ENCODE assay signal across 8 cellular contexts in the genomic region with DNA sequence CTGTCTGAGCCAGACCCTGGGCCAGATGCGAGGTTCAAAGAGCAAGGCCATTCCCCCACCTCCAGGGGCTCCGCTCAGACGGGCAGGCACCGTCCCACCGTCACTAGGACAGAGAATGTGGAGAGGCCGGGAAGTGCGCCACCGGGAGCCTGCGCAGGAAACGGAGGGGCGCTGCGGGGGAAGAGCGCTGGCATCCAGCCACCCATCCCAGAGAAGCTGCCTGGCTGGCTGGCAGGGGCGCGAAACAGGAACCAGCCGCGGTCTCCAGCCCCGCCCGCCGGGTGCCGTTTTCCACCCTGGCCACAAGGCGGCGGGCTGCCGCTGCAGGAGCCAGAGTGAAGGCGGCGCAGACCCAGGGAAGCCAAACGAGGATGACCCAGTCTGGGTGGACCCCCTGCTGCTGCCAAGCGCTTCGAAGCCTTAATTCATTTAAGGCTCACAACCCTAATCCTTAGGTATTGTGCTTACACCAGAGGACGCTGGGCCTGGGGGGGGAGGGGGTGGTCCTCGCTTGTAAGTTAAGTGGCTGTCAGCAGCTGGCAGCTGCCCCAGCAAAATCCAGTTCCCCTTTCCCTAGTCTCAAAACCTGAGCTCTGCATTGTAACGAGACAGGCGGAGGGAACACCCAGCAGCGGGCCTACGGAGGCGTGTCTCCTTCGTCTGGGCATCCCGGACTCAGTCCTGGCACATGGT.
DNase-seq lines count a peak whose midpoint lies in the region; ATAC-seq, FAIRE-seq and TF ChIP-seq lines count a peak whose summit lies in the region.
"Not testable (repeated sequence)": the region's sequence is repeated elsewhere in the genome, so short reads cannot be mapped to it uniquely, and the experiment has no call there.

No MANE protein-coding gene starts in this region.

- peak; percentile 55 to 85 (median 68) for DNase-seq in CD8-positive, alpha-beta T cell
- peak; percentile 90 for DNase-seq in activated CD8-positive, alpha-beta memory T cell treated with anti-CD3 and anti-CD28 coated beads, Interleukin-2, amount 50 U/mL, for 48 hours
- DNase-seq in H1 (ENCODE audit: low read depth in 1 of 2, low spot score in 2 of 2) (peak; percentile 58 to 92), mesenchymal stem cell (peak; percentile 75)
- DNase-seq in stimulated activated CD4-positive, alpha-beta T cell treated with anti-CD3 and anti-CD28 coated beads, Interleukin-4, amount 100 ng/mL, for 48 hours (ENCODE audit: low read depth in 2 of 2) = peak; percentile 63

- peaks cover 19% of the 10 kb centered on the region for H3K4me1 Mint-ChIP-seq in CD8-positive, alpha-beta T cell (ENCODE audit: low read depth)

- not testable (repeated sequence) for H2BK12ac ChIP-seq in H1 (ENCODE audit: low read depth, low read length)
- peak overlapping the region; percentile 59 to 61 for H2BK12ac ChIP-seq in mesenchymal stem cell (ENCODE audit: low read length in 2 of 2)

- not testable (repeated sequence) for H3K79me1 ChIP-seq in H1 (ENCODE audit: low read depth, low read length); mesenchymal stem cell (replicated peaks; ENCODE audit: low read length, poor library complexity, severe bottlenecking)

- not testable (repeated sequence) for H2BK15ac ChIP-seq in H1 (ENCODE audit: low read length); mesenchymal stem cell (ENCODE audit: low read depth, poor library complexity, severe bottlenecking)

- H3K36me3 ChIP-seq in CD8-positive, alpha-beta T cell (ENCODE audit: insufficient read depth, low read length); OCI-LY1 (ENCODE audit: insufficient read depth, low read length); H1 (ENCODE audit: control insufficient read depth in 2 of 4, insufficient read depth in 4 of 4, low read length in 3 of 4); mesenchymal stem cell (ENCODE audit: control insufficient read depth in 1 of 2, insufficient read depth in 2 of 2, low read depth in 1 of 2, low read length in 2 of 2): not testable (repeated sequence)

- POLR2A ChIA-PET in CD8-positive, alpha-beta T cell (lab: Charles Lee) = not testable (repeated sequence)
- POLR2A ChIA-PET in H1 (lab: Charles Lee; ENCODE audit: partially characterized antibody) = interaction anchor here (2.5 kb wide), 1 partner anchor 272 kb away, joined by 10 read pairs; the partner anchor contains the start of gene DDX5

- H3K56ac ChIP-seq in H1 (replicated peaks; ENCODE audit: insufficient read length, low read depth, low read length) = not testable (repeated sequence)

- peaks cover 14% of the 10 kb centered on the region; the same call in 1 of the 2 replicates for H3K23me2 ChIP-seq in H1 (ENCODE audit: low read depth, low read length)

- FAIRE-seq in H1 (lab: Jason Lieb, UNC) = peak; percentile 87

- H3K79me2 ChIP-seq in OCI-LY1 (ENCODE audit: insufficient read depth, low read length); H1 (ENCODE audit: control insufficient read depth in 1 of 2, insufficient read depth in 2 of 2, low read length in 2 of 2): not testable (repeated sequence)

- WGBS in H1 (ENCODE audit: extremely low coverage in 1 of 2, insufficient coverage in 1 of 2, insufficient read length in 1 of 2, insufficient replicate concordance in 2 of 2, low coverage in 1 of 2, low lambda C conversion rate in 2 of 2, missing lambda C conversion rate in 1 of 2), 2 experiments = 2% methylated on average over 36 of the region's 38 CpGs; no CpG with 5 or more reads in 1 of the 2 experiments
- WGBS in mesenchymal stem cell = 6% methylated on average over 35 of the region's 38 CpGs

- peak overlapping the region; percentile 63 for H3K4me3 Mint-ChIP-seq in CD8-positive, alpha-beta T cell

- not testable (repeated sequence) for H2AFZ ChIP-seq in OCI-LY1 (ENCODE audit: low read length); H1 (ENCODE audit: low read length); mesenchymal stem cell (ENCODE audit: low read depth, low read length)

- peak; percentile 62 for ATAC-seq in CD8-positive, alpha-beta T cell
- peak; percentile 57 for ATAC-seq in GM21423 (IDR thresholded peaks at IDR 0.05; ENCODE audit: unreplicated experiment)

- H4K91ac ChIP-seq in H1 (replicated peaks; ENCODE audit: insufficient read length, low read length); mesenchymal stem cell (ENCODE audit: low read length): not testable (repeated sequence)

- not testable (repeated sequence) for H4K5ac ChIP-seq in H1 (ENCODE audit: insufficient read length, low read depth, low read length)

- not testable (repeated sequence) for TF ChIP-seq POLR2A in H1 (IDR thresholded peaks at IDR 0.05; ENCODE audit: control extremely low read depth in 1 of 2, low read depth in 2 of 2, low read length in 2 of 2)

- H3K27ac ChIP-seq in CD8-positive, alpha-beta T cell (ENCODE audit: low read depth, low read length); OCI-LY1 (ENCODE audit: low read depth, low read length, poor library complexity, severe bottlenecking); H1 (ENCODE audit: low read depth, low read length); mesenchymal stem cell (ENCODE audit: low read length, poor library complexity, severe bottlenecking): not testable (repeated sequence)

- H3K27me3 Mint-ChIP-seq in CD8-positive, alpha-beta T cell (ENCODE audit: low read depth) = not testable (repeated sequence)

- not testable (repeated sequence) for H3K9me2 ChIP-seq in OCI-LY1 (ENCODE audit: low read depth, low read length)

- CTCF ChIA-PET in CD8-positive, alpha-beta T cell (lab: Charles Lee) = interaction anchor here (0.6 to 2.1 kb wide), 8 partner anchors 10 to 406 kb away, joined by 3 to 5 read pairs (median 3); no protein-coding TSS in a partner anchor
- CTCF ChIA-PET in H1 (lab: Charles Lee; ENCODE audit: partially characterized antibody) = interaction anchor here (0.6 to 6.2 kb wide), 17 partner anchors 9 to 825 kb away, joined by 3 to 28 read pairs (median 3); partner anchors contain the start of gene LRRC37A3

- not testable (repeated sequence) for H3K27me3 ChIP-seq in CD8-positive, alpha-beta T cell (ENCODE audit: insufficient read depth, low read length); OCI-LY1 (ENCODE audit: insufficient read depth, low read length)
- H3K27me3 ChIP-seq in H1 (replicated peaks in 1 of 4; ENCODE audit: control insufficient read depth in 3 of 4, extremely low read depth in 1 of 4, insufficient read depth in 3 of 4, low read length in 3 of 4) = peaks cover 30 to 67% (median 61%) of the 10 kb centered on the region in 4 experiments
- peaks cover 6 to 30% of the 10 kb centered on the region in 2 experiments for H3K27me3 ChIP-seq in mesenchymal stem cell (ENCODE audit: control insufficient read depth in 1 of 2, insufficient read depth in 1 of 2, low read length in 2 of 2)

- H3K14ac ChIP-seq in H1 (ENCODE audit: insufficient read length); mesenchymal stem cell (ENCODE audit: low read length in 2 of 2): not testable (repeated sequence)

- H3K4me3 ChIP-seq in CD8-positive, alpha-beta T cell (ENCODE audit: low read depth, low read length) = peak overlapping the region; percentile 17
- H3K4me3 ChIP-seq in OCI-LY1 (ENCODE audit: low read depth, low read length, poor library complexity, severe bottlenecking) = peak overlapping the region; percentile 39
- peak overlapping the region in 2 of 4 experiments; percentile 14 to 68; a peak in 4 of 8 replicates for H3K4me3 ChIP-seq in H1 (ENCODE audit: extremely low read depth in 1 of 4, insufficient read depth in 2 of 4, low read depth in 3 of 4, low read length in 4 of 4)
- peak overlapping the region; percentile 18 to 31 for H3K4me3 ChIP-seq in mesenchymal stem cell (ENCODE audit: insufficient read depth in 1 of 2, low read depth in 1 of 2, low read length in 2 of 2)

- not testable (repeated sequence) for H3K23ac ChIP-seq in H1 (ENCODE audit: insufficient read length); mesenchymal stem cell (ENCODE audit: low read length in 2 of 2)

- not testable (repeated sequence) for H3K36me3 Mint-ChIP-seq in CD8-positive, alpha-beta T cell

- H2BK20ac ChIP-seq in H1 (ENCODE audit: low read length) = not testable (repeated sequence)

- not testable (repeated sequence) for H3K27ac Mint-ChIP-seq in CD8-positive, alpha-beta T cell

- H2BK120ac ChIP-seq in H1 (replicated peaks; ENCODE audit: low read depth, low read length) = not testable (repeated sequence)
- peak overlapping the region; percentile 54 for H2BK120ac ChIP-seq in mesenchymal stem cell (ENCODE audit: low read depth, low read length)

- H2AK5ac ChIP-seq in H1 (ENCODE audit: low read depth, low read length); mesenchymal stem cell (ENCODE audit: low read length, severe bottlenecking): not testable (repeated sequence)

- TF ChIP-seq EP300 in Ishikawa (IDR thresholded peaks at IDR 0.05; ENCODE audit: borderline replicate concordance) = not testable (repeated sequence)
- peak in 1 of 2 experiments; percentile 39; a peak in 1 of 3 replicates for TF ChIP-seq EP300 in H1 (IDR thresholded peaks at IDR 0.05; ENCODE audit: borderline replicate concordance in 1 of 2, low read depth in 2 of 2, low read length in 2 of 2)

- H3K9ac ChIP-seq in OCI-LY1 (ENCODE audit: low read length); H1 (replicated peaks in 1 of 4; ENCODE audit: extremely low read depth in 1 of 4, low read depth in 3 of 4, low read length in 3 of 4): not testable (repeated sequence)
- peak overlapping the region; percentile 30 for H3K9ac ChIP-seq in mesenchymal stem cell (ENCODE audit: low read length)

- TF ChIP-seq RAD21 in Ishikawa (IDR thresholded peaks at IDR 0.05; ENCODE audit: low read depth) = peak; percentile 83
- peak; percentile 56 to 69 for TF ChIP-seq RAD21 in H1 (IDR thresholded peaks at IDR 0.05 in 1 of 2, conservative IDR thresholded peaks at IDR 0.05 in 1 of 2; ENCODE audit: low read depth in 2 of 2, low read length in 2 of 2)

- not testable (repeated sequence) for H4K20me1 ChIP-seq in OCI-LY1 (ENCODE audit: insufficient read depth, low read length); H1 (replicated peaks in 1 of 2; ENCODE audit: control insufficient read depth in 1 of 2, insufficient read depth in 2 of 2, low read length in 2 of 2)

- not testable (repeated sequence) for H3K18ac ChIP-seq in H1 (ENCODE audit: extremely low read depth, low read length)
- peak overlapping the region; percentile 70 to 75 for H3K18ac ChIP-seq in mesenchymal stem cell (ENCODE audit: low read depth in 1 of 2, low read length in 2 of 2)

- intact Hi-C loops in CD8-positive, alpha-beta T cell (cut with DNase I, micrococcal nuclease) = loop anchor here (1.0 to 5.0 kb wide), 5 partner anchors 184 to 1390 kb away; partner anchors contain the start of gene RGS9 (in 1 of the 2)

- H3K9me3 Mint-ChIP-seq in CD8-positive, alpha-beta T cell = not testable (repeated sequence)

- H2BK5ac ChIP-seq in H1 (ENCODE audit: low read depth, low read length); mesenchymal stem cell (ENCODE audit: low read depth, low read length, poor library complexity, severe bottlenecking): not testable (repeated sequence)

- peaks cover 37% of the 10 kb centered on the region for H3K4me1 ChIP-seq in CD8-positive, alpha-beta T cell (ENCODE audit: insufficient read depth, low read length)
- peaks cover 61% of the 10 kb centered on the region for H3K4me1 ChIP-seq in OCI-LY1 (ENCODE audit: insufficient read depth, low read length, severe bottlenecking)
- peaks cover 3 to 25% (median 9%) of the 10 kb centered on the region in 4 experiments for H3K4me1 ChIP-seq in H1 (replicated peaks in 1 of 4; ENCODE audit: control insufficient read depth in 3 of 4, insufficient read depth in 4 of 4, low read length in 3 of 4)
- peaks cover 56% of the 10 kb centered on the region for H3K4me1 ChIP-seq in mesenchymal stem cell (ENCODE audit: control insufficient read depth, insufficient read depth, low read depth, low read length)

- TF ChIP-seq CTCF in CD8-positive, alpha-beta T cell (IDR thresholded peaks at IDR 0.05) = peak; percentile 82
- peak; percentile 85 for TF ChIP-seq CTCF in OCI-LY1 (IDR thresholded peaks at IDR 0.05; ENCODE audit: low read length)
- TF ChIP-seq CTCF in H1 (IDR thresholded peaks at IDR 0.05; ENCODE audit: control extremely low read depth in 1 of 3, insufficient read depth in 1 of 3, low read depth in 1 of 3, low read length in 3 of 3) = peak; percentile 72 to 88 (median 82)

- not testable (repeated sequence) for H3K9me3 ChIP-seq in CD8-positive, alpha-beta T cell (ENCODE audit: low read length); OCI-LY1 (ENCODE audit: low read length); H1 (ENCODE audit: insufficient read depth in 2 of 2, low read depth in 1 of 2, low read length in 1 of 2); mesenchymal stem cell (ENCODE audit: control insufficient read depth, low read length)

- not testable (repeated sequence) for H3K4ac ChIP-seq in H1 (replicated peaks; ENCODE audit: insufficient read length, low read depth, low read length)
- H3K4ac ChIP-seq in mesenchymal stem cell (ENCODE audit: low read depth in 1 of 2, low read length in 2 of 2) = peak overlapping the region in 1 of 2 experiments; percentile 46

- H3F3A ChIP-seq in OCI-LY1 (ENCODE audit: insufficient read depth, low read length) = not testable (repeated sequence)

- H4K8ac ChIP-seq in H1 (ENCODE audit: extremely low read depth, insufficient read depth, low read length) = not testable (repeated sequence)
- peak overlapping the region; percentile 59 for H4K8ac ChIP-seq in mesenchymal stem cell (ENCODE audit: low read length)

- H3K4me2 ChIP-seq in OCI-LY1 (ENCODE audit: low read length) (peak overlapping the region; percentile 66), H1 (ENCODE audit: insufficient read depth in 1 of 2, low read depth in 2 of 2, low read length in 2 of 2) (peak overlapping the region; percentile 62 to 66), mesenchymal stem cell (ENCODE audit: low read length, poor library complexity, severe bottlenecking) (peak overlapping the region; percentile 60)
